8 cellular contexts compared by ENCODE assay signal in the genomic region with DNA sequence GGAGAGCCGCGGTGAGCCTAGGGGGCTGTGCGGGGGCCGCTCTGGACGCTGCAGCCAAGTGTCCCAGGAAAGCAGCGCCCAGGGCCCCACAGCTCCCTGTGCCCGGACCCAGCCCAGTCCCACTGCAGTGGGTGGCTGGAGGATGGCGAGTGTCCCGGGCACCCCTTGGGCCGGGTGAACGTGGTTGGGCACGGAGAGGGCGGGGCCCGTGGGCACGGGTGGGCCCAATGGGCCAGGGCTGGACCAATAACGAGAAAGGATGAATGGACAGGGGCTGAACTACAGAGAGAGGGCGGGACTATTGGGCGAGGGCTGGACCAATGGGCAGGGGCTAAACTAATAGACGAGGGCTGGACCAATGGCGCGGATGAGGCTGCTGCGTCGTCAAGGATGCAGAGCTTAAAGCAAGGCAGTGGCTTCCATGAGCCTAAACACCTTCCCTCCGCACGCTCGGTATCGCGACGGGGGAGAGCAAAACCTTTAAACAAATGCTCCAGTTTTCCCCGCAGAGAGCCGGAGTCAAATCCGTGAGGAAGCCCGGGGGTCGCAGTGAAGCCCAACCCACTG. TPM values are rescaled to one million over a fixed set of nuclear protein-coding genes. Genes with fewer than 3 reads are reported as not detected.
DNase-seq lines count a peak whose midpoint lies in the region; ATAC-seq and TF ChIP-seq lines count a peak whose summit lies in the region.

No MANE protein-coding gene starts in this region.

- in situ Hi-C loops in ACHN (cut with HindIII; ENCODE audit: low pct_ligation_motif_present, low pct_unique_long_range_greater_than_20kb, low sequenced_read_pairs): no loop called here

- H3K27me3 ChIP-seq in spleen (replicated peaks in 1 of 7): no peaks in the 10 kb centered on the region

- ATAC-seq in GM18868 (IDR thresholded peaks at IDR 0.05; ENCODE audit: unreplicated experiment) (peak; percentile 88), HG03135 (IDR thresholded peaks at IDR 0.05; ENCODE audit: unreplicated experiment) (peak; percentile 89)

- H3K27ac ChIP-seq in VCaP (peak overlapping the region; percentile 82), spleen (peak overlapping the region; percentile 84 to 96 (median 94))

- 0% methylated on average over 26 to 34 of the region's 34 CpGs for WGBS in spleen, 5 donors

- no peak for TF ChIP-seq CTCF in VCaP (conservative IDR thresholded peaks at IDR 0.05)
- no peak for TF ChIP-seq CTCF in spleen (IDR thresholded peaks at IDR 0.05 in 8 of 11, conservative IDR thresholded peaks at IDR 0.05 in 3 of 11)

- intact Hi-C loops in spleen (cut with DNase I; ENCODE audit: low total_unique reads): no loop called here

- peaks cover 6 to 32% (median 15%) of the 10 kb centered on the region in 6 donors for H3K4me1 ChIP-seq in spleen

- peak; percentile 100 for DNase-seq in ACHN
- DNase-seq in NCI-H2196 (lab: John Stamatoyannopoulos, UW; ENCODE audit: unreplicated experiment): peak; percentile 97
- peak; percentile 97 for DNase-seq in central memory CD4-positive, alpha-beta T cell
- DNase-seq in inferior parietal cortex (ENCODE audit: extremely low spot score): peak; percentile 95
- peak; percentile 97 for DNase-seq in spleen

- H3K36me3 ChIP-seq in spleen: no peaks in the 10 kb centered on the region

- TF ChIP-seq POLR2A in spleen (IDR thresholded peaks at IDR 0.05): no peak

- H3K9me3 ChIP-seq in spleen: peaks cover 0 to 7% (median 2%) of the 10 kb centered on the region in 8 donors

- peak overlapping the region; percentile 59 to 87 (median 75) for H3K4me3 ChIP-seq in spleen

RNA-seq across cellular contexts. Expression of a gene that starts 0.5 kb away (rescaled TPM):
- total RNA-seq in spleen: 10 to 100 TPM; 27.5 to 98.6 (median 48.4) TPM
- polyA plus RNA-seq in spleen: 10 to 100 TPM; 31.6 to 62.6 (median 49.5) TPM

RNA-seq across cellular contexts. Expression of a gene that starts 24.6 kb away (rescaled TPM):
- total RNA-seq in spleen: under 1 TPM in 1 of 7 donors, not detected in 6; 0.60 TPM
- polyA plus RNA-seq in spleen: under 1 TPM in 2 of 3 donors, not detected in 1; 0.19 to 0.33 TPM

RNA-seq across cellular contexts. Expression of a gene that starts 29.2 kb away (rescaled TPM):
- 10 to 100 TPM; 34.8 to 79.3 (median 57.0) TPM for total RNA-seq in spleen
- 10 to 100 TPM; 14.0 to 47.0 (median 43.9) TPM for polyA plus RNA-seq in spleen

RNA-seq across cellular contexts. Expression of a gene that starts 52.4 kb away (rescaled TPM):
- 1 to 10 TPM in 5 of 7 donors, under 1 TPM in 1, not detected in 1; 0.79 to 3.8 (median 1.5) TPM for total RNA-seq in spleen
- 1 to 10 TPM in 2 of 3 donors, under 1 TPM in 1; 0.73 to 1.6 (median 1.5) TPM for polyA plus RNA-seq in spleen

Comparison
In these comparisons a context has a peak if more than half of its experiments do, and no peak if none do; other contexts are left out.
1. Peak in every context shown above with its lines: DNase-seq, ATAC-seq, H3K4me3 ChIP-seq and H3K27ac ChIP-seq.